ENCODE assay signal across 9 cellular contexts in genomic region chr10:7667262-7668141, GRCh38. TPM values are rescaled to one million over a fixed set of nuclear protein-coding genes. Genes with fewer than 3 reads are reported as not detected.
DNase-seq lines count a peak whose midpoint lies in the region; ATAC-seq and TF ChIP-seq lines count a peak whose summit lies in the region.
"Had no signal": no experiment of that assay in that cellular context is flagged by ENCODE, and none has a peak within 500 bp of the region (broad histone marks: within the 10 kb centered on the region; RNA-seq: fewer than 3 reads in every experiment).

No MANE protein-coding gene starts in this region.

- H3K4me3 Mint-ChIP-seq in natural killer cell treated with Interleukin-12 subunit alpha and Interleukin-12 subunit beta and Interleukin-15 and Interleukin-18, amount 100 ng/mL, for 72 hours: peak overlapping the region; percentile 62
- peak overlapping the region in 1 of 2 donors; percentile 56 for H3K4me3 Mint-ChIP-seq in CD14-positive monocyte

- peaks cover 42 to 78% of the 10 kb centered on the region in 2 donors for H3K27me3 Mint-ChIP-seq in natural killer cell treated with Interleukin-12 subunit alpha and Interleukin-12 subunit beta and Interleukin-15 and Interleukin-18, amount 100 ng/mL, for 72 hours
- peaks cover 51 to 80% (median 57%) of the 10 kb centered on the region in 3 donors for H3K27me3 Mint-ChIP-seq in CD14-positive monocyte (ENCODE audit: low read depth in 3 of 3)

- no peaks in the 10 kb centered on the region for H3K36me3 ChIP-seq in uterus

- intact Hi-C loops in Right ventricle myocardium inferior (cut with DNase I) (no loop called here), cardiac septum (cut with DNase I) (no loop called here), uterus (cut with DNase I; ENCODE audit: low total_unique reads) (no loop called here), CD14-positive monocyte (cut with micrococcal nuclease) (no loop called here)

- H3K27ac Mint-ChIP-seq in natural killer cell treated with Interleukin-12 subunit alpha and Interleukin-12 subunit beta and Interleukin-15 and Interleukin-18, amount 100 ng/mL, for 72 hours: no peak overlapping the region
- no peak overlapping the region for H3K27ac Mint-ChIP-seq in CD14-positive monocyte

- peak overlapping the region; percentile 31 to 49 for H3K4me3 ChIP-seq in uterus

- H3K9me3 Mint-ChIP-seq in natural killer cell treated with Interleukin-12 subunit alpha and Interleukin-12 subunit beta and Interleukin-15 and Interleukin-18, amount 100 ng/mL, for 72 hours: no peaks in the 10 kb centered on the region
- peaks cover 0 to 10% (median 6%) of the 10 kb centered on the region in 7 donors for H3K9me3 Mint-ChIP-seq in CD14-positive monocyte

- H3K4me1 Mint-ChIP-seq in natural killer cell treated with Interleukin-12 subunit alpha and Interleukin-12 subunit beta and Interleukin-15 and Interleukin-18, amount 100 ng/mL, for 72 hours (ENCODE audit: low read depth in 2 of 2): peaks cover 6 to 9% of the 10 kb centered on the region in 2 donors
- peaks cover 11% of the 10 kb centered on the region for H3K4me1 Mint-ChIP-seq in CD14-positive monocyte

- H3K9me3 ChIP-seq in uterus: no peaks in the 10 kb centered on the region

- H3K27me3 ChIP-seq in uterus: no peaks in the 10 kb centered on the region

- DNase-seq in Right ventricle myocardium inferior (ENCODE audit: missing footprints) (peak; percentile 68), cardiac septum (ENCODE audit: low spot score) (no peak), uterus (peak; percentile 28 to 36), medulla oblongata (ENCODE audit: extremely low spot score) (no peak), CD14-positive monocyte (ENCODE audit: low spot score) (no peak), midbrain (lab: John Stamatoyannopoulos, UW) (no peak)
- no peak for DNase-seq in natural killer cell treated with Interleukin-12 subunit alpha and Interleukin-12 subunit beta and Interleukin-15 and Interleukin-18, amount 100 ng/mL, for 72 hours (ENCODE audit: low spot score)
- DNase-seq: NCI-H524 treated with DMSO at 0.1 percent for 48 hours had no signal

- H3K27ac ChIP-seq in uterus: peak overlapping the region; percentile 52 to 73

- H3K36me3 Mint-ChIP-seq in natural killer cell treated with Interleukin-12 subunit alpha and Interleukin-12 subunit beta and Interleukin-15 and Interleukin-18, amount 100 ng/mL, for 72 hours: no peaks in the 10 kb centered on the region
- peaks cover 0 to 2% of the 10 kb centered on the region in 2 donors for H3K36me3 Mint-ChIP-seq in CD14-positive monocyte

- TF ChIP-seq CTCF in uterus (IDR thresholded peaks at IDR 0.05) (no peak), CD14-positive monocyte (IDR thresholded peaks at IDR 0.05) (no peak)

- ATAC-seq in Right ventricle myocardium inferior (peak; percentile 49), esophagus mucosa (peak; percentile 36)
- peak; percentile 33 to 55 for ATAC-seq in natural killer cell treated with Interleukin-12 subunit alpha and Interleukin-12 subunit beta and Interleukin-15 and Interleukin-18, amount 100 ng/mL, for 72 hours

- no peaks in the 10 kb centered on the region for H3K4me1 ChIP-seq in uterus

- no peak for TF ChIP-seq POLR2A in uterus (IDR thresholded peaks at IDR 0.05)

RNA-seq across cellular contexts. Expression of gene ITIH5, which starts 0.7 kb away (rescaled TPM):
- total RNA-seq in Right ventricle myocardium inferior: 10.3 TPM
- 8.4 TPM for total RNA-seq in cardiac septum
- total RNA-seq in esophagus mucosa: 2.3 TPM
- not detected for total RNA-seq in natural killer cell treated with Interleukin-12 subunit alpha and Interleukin-12 subunit beta and Interleukin-15 and Interleukin-18, amount 100 ng/mL, for 72 hours
- 10 to 100 TPM in 2 of 4 donors, 1 to 10 TPM in 2; 8.4 to 32.9 (median 16.9) TPM for total RNA-seq in uterus
- not detected for polyA plus RNA-seq in CD14-positive monocyte

RNA-seq across cellular contexts. Expression of gene ITIH2, which starts 35.6 kb away (rescaled TPM):
- total RNA-seq in Right ventricle myocardium inferior (not detected), cardiac septum (not detected), esophagus mucosa (not detected), uterus (under 1 TPM in 1 of 4 donors, not detected in 3; 0.21 TPM)
- not detected for total RNA-seq in natural killer cell treated with Interleukin-12 subunit alpha and Interleukin-12 subunit beta and Interleukin-15 and Interleukin-18, amount 100 ng/mL, for 72 hours
- not detected for polyA plus RNA-seq in CD14-positive monocyte

Comparison
In these comparisons a context has a peak if more than half of its experiments do, and no peak if none do; other contexts are left out.
1. DNase-seq: peak in Right ventricle myocardium inferior (single experiment) and uterus (2 of 2); none in cardiac septum (single experiment), natural killer cell treated with Interleukin-12 subunit alpha and Interleukin-12 subunit beta and Interleukin-15 and Interleukin-18, amount 100 ng/mL, for 72 hours (single experiment), medulla oblongata (single experiment), CD14-positive monocyte (single experiment) and midbrain (single experiment).
2. Peak in every context shown above with its lines, with median percentiles within 50 percentile points of each other: ATAC-seq.